Comparison of ENCODE assay signal across 16 cellular contexts in genomic region chr1:35656148-35656862, GRCh38.
"Had no signal": no experiment of that assay in that cellular context is flagged by ENCODE, and none has a peak within 500 bp of the region (broad histone marks: within the 10 kb centered on the region; RNA-seq: fewer than 3 reads in every experiment).

No MANE protein-coding gene starts in this region.

- ATAC-seq: mucosa of descending colon; naive thymus-derived CD8-positive, alpha-beta T cell; stimulated activated memory B cell treated with anti-CD40 and anti-IgM and Interleukin-4, amounts not matched to agents 10 μg/mL and 1 μg/mL and 100 μg/mL, for 72 hours; T-cell had no signal

- H3K4me3 ChIP-seq: mucosa of descending colon, right atrium auricular region, transverse colon had no signal

- H3K9me3 ChIP-seq: mucosa of descending colon, neutrophil, right atrium auricular region, transverse colon had no signal

- H3K9me3 Mint-ChIP-seq: activated B cell treated with CpG ODN at 0.5 μM for 24 hours; activated CD4-positive, alpha-beta T cell treated with anti-CD3 and anti-CD28 coated beads, Interleukin-2, amount 10 ng/mL, durations not matched to agents 7 days and 5 days; activated naive CD4-positive, alpha-beta T cell treated with anti-CD3 and anti-CD28 coated beads, Interleukin-2, amount 50 U/mL, for 24 hours; stimulated activated memory B cell treated with anti-CD40 and anti-IgM and Interleukin-4, amounts not matched to agents 10 μg/mL and 1 μg/mL and 100 μg/mL, for 72 hours had no signal

- H3K27me3 ChIP-seq: right atrium auricular region, transverse colon had no signal

- H3K36me3 Mint-ChIP-seq: activated naive CD4-positive, alpha-beta T cell treated with anti-CD3 and anti-CD28 coated beads, Interleukin-2, amount 50 U/mL, for 24 hours; naive thymus-derived CD8-positive, alpha-beta T cell; stimulated activated memory B cell treated with anti-CD40 and anti-IgM and Interleukin-4, amounts not matched to agents 10 μg/mL and 1 μg/mL and 100 μg/mL, for 72 hours; T-cell had no signal

- H3K27ac ChIP-seq: neutrophil, right atrium auricular region, transverse colon had no signal

- H3K4me1 ChIP-seq: right atrium auricular region, transverse colon had no signal

- H3K27me3 Mint-ChIP-seq: activated naive CD4-positive, alpha-beta T cell treated with anti-CD3 and anti-CD28 coated beads, Interleukin-2, amount 50 U/mL, for 24 hours; stimulated activated memory B cell treated with anti-CD40 and anti-IgM and Interleukin-4, amounts not matched to agents 10 μg/mL and 1 μg/mL and 100 μg/mL, for 72 hours had no signal

- H3K36me3 ChIP-seq: neutrophil, right atrium auricular region, transverse colon had no signal

- DNase-seq: activated B cell treated with CpG ODN at 0.5 μM for 24 hours; activated CD4-positive, alpha-beta T cell treated with anti-CD3 and anti-CD28 coated beads, Interleukin-2, amount 10 ng/mL, durations not matched to agents 7 days and 5 days; activated effector memory CD4-positive, alpha-beta T cell treated with Interleukin-2 at 50 U/mL for 16 hours; activated T-cell treated with anti-CD3 and anti-CD28 coated beads, Interleukin-2, amount 50 U/mL, for 1 hour; amniotic stem cell; dermis blood vessel endothelial cell; glutamatergic neuron; mucosa of descending colon; naive thymus-derived CD8-positive, alpha-beta T cell; small intestine; T-cell; transverse colon had no signal

- H3K4me1 Mint-ChIP-seq: activated B cell treated with CpG ODN at 0.5 μM for 24 hours; activated CD4-positive, alpha-beta T cell treated with anti-CD3 and anti-CD28 coated beads, Interleukin-2, amount 10 ng/mL, durations not matched to agents 7 days and 5 days; activated naive CD4-positive, alpha-beta T cell treated with anti-CD3 and anti-CD28 coated beads, Interleukin-2, amount 50 U/mL, for 24 hours; T-cell had no signal

- H3K27ac Mint-ChIP-seq: activated B cell treated with CpG ODN at 0.5 μM for 24 hours; activated CD4-positive, alpha-beta T cell treated with anti-CD3 and anti-CD28 coated beads, Interleukin-2, amount 10 ng/mL, durations not matched to agents 7 days and 5 days; activated naive CD4-positive, alpha-beta T cell treated with anti-CD3 and anti-CD28 coated beads, Interleukin-2, amount 50 U/mL, for 24 hours; naive thymus-derived CD8-positive, alpha-beta T cell; stimulated activated memory B cell treated with anti-CD40 and anti-IgM and Interleukin-4, amounts not matched to agents 10 μg/mL and 1 μg/mL and 100 μg/mL, for 72 hours; T-cell had no signal

- H3K4me3 Mint-ChIP-seq: activated B cell treated with CpG ODN at 0.5 μM for 24 hours; activated CD4-positive, alpha-beta T cell treated with anti-CD3 and anti-CD28 coated beads, Interleukin-2, amount 10 ng/mL, durations not matched to agents 7 days and 5 days; activated naive CD4-positive, alpha-beta T cell treated with anti-CD3 and anti-CD28 coated beads, Interleukin-2, amount 50 U/mL, for 24 hours; naive thymus-derived CD8-positive, alpha-beta T cell; stimulated activated memory B cell treated with anti-CD40 and anti-IgM and Interleukin-4, amounts not matched to agents 10 μg/mL and 1 μg/mL and 100 μg/mL, for 72 hours; T-cell had no signal
